Comparison of ENCODE assay signal across 17 cellular contexts in the genomic region with DNA sequence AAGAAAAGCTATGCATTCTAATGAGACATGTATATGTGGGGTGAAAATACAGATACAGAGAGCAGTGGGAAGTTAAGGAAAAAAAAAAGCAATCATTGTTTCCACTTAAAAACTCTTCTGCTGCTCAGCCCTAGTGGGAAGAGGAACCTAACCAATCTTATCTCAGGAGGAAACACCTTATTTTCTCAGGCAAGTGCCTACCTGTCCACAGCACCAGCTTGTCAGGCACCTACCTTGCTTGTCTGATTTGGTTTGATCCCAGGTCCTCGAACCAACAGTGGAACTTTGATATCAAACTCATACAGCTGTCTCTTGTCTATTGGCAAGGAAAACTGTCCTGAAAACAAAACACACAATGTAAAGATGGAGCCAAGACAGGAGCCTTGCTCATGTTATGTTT.
"Had no signal": no experiment of that assay in that cellular context is flagged by ENCODE, and none has a peak within 500 bp of the region (broad histone marks: within the 10 kb centered on the region; RNA-seq: fewer than 3 reads in every experiment).

No MANE protein-coding gene starts in this region.

- H3K27ac Mint-ChIP-seq: nephron progenitor cell; stimulated activated memory B cell treated with anti-CD40 and anti-IgM and Interleukin-4, amounts not matched to agents 10 μg/mL and 1 μg/mL and 100 μg/mL, for 72 hours had no signal

- FAIRE-seq: endothelial cell of umbilical vein, islet of Langerhans had no signal

- ATAC-seq: SK-N-SH treated with all-trans-retinoic acid at 6 μM for 48 hours; stimulated activated memory B cell treated with anti-CD40 and anti-IgM and Interleukin-4, amounts not matched to agents 10 μg/mL and 1 μg/mL and 100 μg/mL, for 72 hours had no signal

- DNase-seq: activated CD4-positive, alpha-beta T cell treated with anti-CD3 and anti-CD28 coated beads, Interleukin-2, amount 50 U/mL, for 1 hour; activated T-cell treated with anti-CD3 and anti-CD28 coated beads, Interleukin-2, amount 50 U/mL, for 1 hour; amygdala; dermis blood vessel endothelial cell; foreskin fibroblast; hippocampal formation; midbrain; nephron progenitor cell; retina; spleen; T1000 had no signal

- H3K4me3 Mint-ChIP-seq: nephron progenitor cell; stimulated activated memory B cell treated with anti-CD40 and anti-IgM and Interleukin-4, amounts not matched to agents 10 μg/mL and 1 μg/mL and 100 μg/mL, for 72 hours had no signal

- H3K4me3 ChIP-seq: lung, spleen had no signal

- H3K9me3 Mint-ChIP-seq: activated naive CD4-positive, alpha-beta T cell treated with anti-CD3 and anti-CD28 coated beads, Interleukin-2, amount 50 U/mL, for 24 hours; nephron progenitor cell; stimulated activated memory B cell treated with anti-CD40 and anti-IgM and Interleukin-4, amounts not matched to agents 10 μg/mL and 1 μg/mL and 100 μg/mL, for 72 hours had no signal

- H3K27me3 ChIP-seq: spleen had no signal

- H3K27ac ChIP-seq: spleen had no signal

- H3K9me3 ChIP-seq: spleen had no signal

- H3K27me3 Mint-ChIP-seq: activated naive CD4-positive, alpha-beta T cell treated with anti-CD3 and anti-CD28 coated beads, Interleukin-2, amount 50 U/mL, for 24 hours; stimulated activated memory B cell treated with anti-CD40 and anti-IgM and Interleukin-4, amounts not matched to agents 10 μg/mL and 1 μg/mL and 100 μg/mL, for 72 hours had no signal

- H3K4me1 Mint-ChIP-seq: nephron progenitor cell; stimulated activated memory B cell treated with anti-CD40 and anti-IgM and Interleukin-4, amounts not matched to agents 10 μg/mL and 1 μg/mL and 100 μg/mL, for 72 hours had no signal
